ENCODE assay signal across 12 cellular contexts in the genomic region with DNA sequence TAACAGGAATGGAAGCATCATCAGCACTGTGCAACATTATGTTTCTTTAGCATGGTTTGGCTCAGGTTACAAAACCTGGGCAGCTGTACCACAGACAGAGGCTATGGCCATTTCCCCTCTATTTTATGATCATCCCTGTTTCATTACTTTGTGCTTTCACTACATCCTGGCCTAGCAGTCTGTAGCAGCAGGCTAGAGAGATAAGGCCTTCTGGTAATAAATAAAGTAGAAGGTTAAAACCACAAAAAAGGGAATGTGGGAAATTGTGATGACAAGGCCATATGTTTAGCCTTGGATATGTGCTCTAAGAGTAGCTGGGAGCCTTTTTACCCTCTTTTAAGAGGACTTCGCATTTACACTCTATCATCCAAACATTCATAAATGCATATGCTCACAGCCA.
A peak's percentile ranks its signal among the peaks of the same experiment; 100 is the strongest.
DNase-seq lines count a peak whose midpoint lies in the region; ATAC-seq and TF ChIP-seq lines count a peak whose summit lies in the region.
"Had no signal": no experiment of that assay in that cellular context is flagged by ENCODE, and none has a peak within 500 bp of the region (broad histone marks: within the 10 kb centered on the region; RNA-seq: fewer than 3 reads in every experiment).

No MANE protein-coding gene starts in this region.

- no peak overlapping the region for H3K27ac Mint-ChIP-seq in glutamatergic neuron (ENCODE audit: unreplicated experiment)

- no peak for TF ChIP-seq CTCF in glutamatergic neuron (IDR thresholded peaks at IDR 0.05; ENCODE audit: partially characterized antibody, unreplicated experiment)

- peak; percentile 5 for ATAC-seq in GM18499 (IDR thresholded peaks at IDR 0.05; ENCODE audit: insufficient read depth, unreplicated experiment)
- ATAC-seq in GM21367 (IDR thresholded peaks at IDR 0.05; ENCODE audit: unreplicated experiment) = peak; percentile 37
- peak; percentile 46 for ATAC-seq in HG03025 (IDR thresholded peaks at IDR 0.05; ENCODE audit: low FRiP score, unreplicated experiment)

- H3K36me3 Mint-ChIP-seq in glutamatergic neuron (ENCODE audit: unreplicated experiment) = no peaks in the 10 kb centered on the region

- H3K9me3 Mint-ChIP-seq in glutamatergic neuron (ENCODE audit: unreplicated experiment) = no peaks in the 10 kb centered on the region

- H3K4me3 Mint-ChIP-seq in glutamatergic neuron (ENCODE audit: unreplicated experiment) = no peak overlapping the region

- no peaks in the 10 kb centered on the region for H3K27me3 Mint-ChIP-seq in glutamatergic neuron (ENCODE audit: unreplicated experiment)

- H3K4me1 Mint-ChIP-seq in glutamatergic neuron (ENCODE audit: low read depth, unreplicated experiment) = no peaks in the 10 kb centered on the region

- peak; percentile 10 for DNase-seq in OCI-M2 (lab: John Stamatoyannopoulos, UW; ENCODE audit: unreplicated experiment)
- no peak for DNase-seq in NCI-H2227 treated with DMSO at 0.1 percent for 48 hours (lab: John Stamatoyannopoulos, UW)
- DNase-seq in stimulated activated CD4-positive, alpha-beta T cell treated with anti-CD3 and anti-CD28 coated beads, Interleukin-2, amount 100 ng/mL, for 24 hours = no peak
- DNase-seq in DMS114 treated with DMSO at 0.1 percent for 48 hours (lab: John Stamatoyannopoulos, UW; ENCODE audit: unreplicated experiment) = no peak
- no peak for DNase-seq in glutamatergic neuron
- DNase-seq: activated gamma-delta T cell, foreskin fibroblast, NCI-H1436 treated with DMSO at 0.1 percent for 48 hours, posterior cingulate gyrus had no signal
